Comparison of ENCODE assay signal across 21 cellular contexts in the genomic region with DNA sequence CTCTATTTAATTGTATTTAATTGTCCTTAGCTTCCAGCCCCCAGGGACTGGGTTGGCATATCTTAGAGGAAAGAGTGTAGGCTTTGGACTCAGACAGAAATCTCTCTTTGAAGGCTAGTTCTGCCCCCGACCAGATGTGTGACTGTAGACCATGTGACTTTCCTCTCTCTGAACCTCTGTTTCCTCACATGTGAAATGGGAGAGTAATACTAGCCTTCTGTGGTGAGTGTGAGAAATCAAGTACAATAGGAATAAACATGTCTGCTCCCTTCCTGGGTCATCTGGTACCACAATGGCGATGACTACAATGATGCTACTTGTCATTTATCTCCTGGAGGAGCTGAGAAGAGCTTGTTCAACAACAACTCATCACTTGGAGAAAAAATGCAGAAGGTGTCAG.
"Had no signal": no experiment of that assay in that cellular context is flagged by ENCODE, and none has a peak within 500 bp of the region (broad histone marks: within the 10 kb centered on the region; RNA-seq: fewer than 3 reads in every experiment).

No MANE protein-coding gene starts in this region.

- H3K4me3 ChIP-seq: lung, neural progenitor cell, right lobe of liver, thoracic aorta, tibial nerve, vagina had no signal

- DNase-seq: cortex of kidney; effector CD4-positive, alpha-beta T cell; hypothalamus; kidney; right lobe of liver; small intestine; stimulated activated CD4-positive, alpha-beta T cell treated with anti-CD3 and anti-CD28 coated beads, Interleukin-12 subunit alpha, Interleukin-12 subunit beta, amount 100 ng/mL, for 4 hours; stimulated activated CD4-positive, alpha-beta T cell treated with anti-CD3 and anti-CD28 coated beads, Interleukin-1b, Interleukin-23, amount 100 ng/mL, for 48 hours; stimulated activated CD4-positive, alpha-beta T cell treated with anti-CD3 and anti-CD28 coated beads, Interleukin-4, amount 100 ng/mL, for 1 hour; stimulated activated CD8-positive, alpha-beta memory T cell treated with anti-CD3 and anti-CD28 coated beads, Interleukin-4, amount 100 ng/mL, for 48 hours; stimulated activated naive CD4-positive, alpha-beta T cell had no signal

- H3K9me3 Mint-ChIP-seq: memory B cell, nephron, neural progenitor cell had no signal

- ATAC-seq: left lobe of liver, right lobe of liver had no signal

- H3K27ac ChIP-seq: neural progenitor cell, parathyroid adenoma, right lobe of liver, thoracic aorta, tibial nerve, vagina had no signal

- H3K4me1 ChIP-seq: parathyroid adenoma, right lobe of liver, tibial nerve, vagina had no signal

- H3K9me3 ChIP-seq: right lobe of liver, thoracic aorta, tibial nerve, vagina had no signal

- H3K36me3 ChIP-seq: neural progenitor cell, right lobe of liver, thoracic aorta, tibial nerve, vagina had no signal

- H3K27me3 ChIP-seq: neural progenitor cell, right lobe of liver, tibial nerve, vagina had no signal

- H3K27ac Mint-ChIP-seq: memory B cell, nephron, neural progenitor cell, progenitor cell of endocrine pancreas had no signal

- H3K36me3 Mint-ChIP-seq: memory B cell, neural progenitor cell had no signal

- H3K4me1 Mint-ChIP-seq: memory B cell had no signal

- H3K4me3 Mint-ChIP-seq: memory B cell, nephron, neural progenitor cell had no signal
